In the genomic region with DNA sequence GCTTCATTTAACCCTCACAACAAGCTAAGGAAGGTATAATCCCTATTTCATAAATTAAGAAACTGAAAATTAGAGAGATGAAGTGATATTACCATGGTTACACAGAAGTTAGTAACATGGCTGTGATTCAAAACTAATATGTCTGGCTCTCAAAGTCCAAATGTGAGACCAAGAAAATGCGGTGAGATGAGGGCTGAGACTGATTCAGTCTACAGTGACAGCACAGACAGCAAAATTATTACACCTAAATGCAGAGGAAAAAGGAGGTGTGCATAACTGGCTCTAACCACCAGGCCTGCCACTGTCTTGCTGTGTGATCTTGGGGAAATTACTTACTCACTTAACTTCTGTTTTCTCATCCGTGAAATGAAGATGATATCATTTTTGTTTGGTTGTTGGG, we compare ENCODE assay signal across 20 cellular contexts.
DNase-seq lines count a peak whose midpoint lies in the region; ATAC-seq lines count a peak whose summit lies in the region.
"Had no signal": no experiment of that assay in that cellular context is flagged by ENCODE, and none has a peak within 500 bp of the region (broad histone marks: within the 10 kb centered on the region; RNA-seq: fewer than 3 reads in every experiment).

No MANE protein-coding gene starts in this region.

- H3K4me3 Mint-ChIP-seq in activated T-cell treated with anti-CD3 and anti-CD28 coated beads, Interleukin-2, amount 50 U/mL, for 72 hours, result no peak overlapping the region
- H3K4me3 Mint-ChIP-seq: activated naive CD8-positive, alpha-beta T cell treated with anti-CD3 and anti-CD28 coated beads for 36 hours; natural killer cell; stimulated activated naive CD8-positive, alpha-beta T cell treated with anti-CD3 and anti-CD28 coated beads, Interleukin-15, amount 100 ng/mL, for 72 hours; T-helper 1 cell treated with Interleukin-12 subunit alpha and Interleukin-12 subunit beta and Interleukin-4 antibody, amounts not matched to agents 30 μg/mL and 1 μg/mL, for 36 hours had no signal

- peak overlapping the region; percentile 73 for H3K27ac Mint-ChIP-seq in activated T-cell treated with anti-CD3 and anti-CD28 coated beads, Interleukin-2, amount 50 U/mL, for 72 hours
- H3K27ac Mint-ChIP-seq in activated naive CD4-positive, alpha-beta T cell treated with anti-CD3 and anti-CD28 coated beads, Interleukin-2, amount 50 U/mL, for 72 hours, result no peak overlapping the region
- H3K27ac Mint-ChIP-seq: activated naive CD8-positive, alpha-beta T cell treated with anti-CD3 and anti-CD28 coated beads for 36 hours; natural killer cell; stimulated activated naive CD8-positive, alpha-beta T cell treated with anti-CD3 and anti-CD28 coated beads, Interleukin-15, amount 100 ng/mL, for 72 hours; T-helper 1 cell treated with Interleukin-12 subunit alpha and Interleukin-12 subunit beta and Interleukin-4 antibody, amounts not matched to agents 30 μg/mL and 1 μg/mL, for 36 hours had no signal

- DNase-seq in activated T-cell treated with anti-CD3 and anti-CD28 coated beads, Interleukin-2, amount 50 U/mL, for 72 hours, result no peak
- DNase-seq in activated T-cell treated with anti-CD3 and anti-CD28 coated beads, Interleukin-2, amount 50 U/mL, for 48 hours, result no peak
- DNase-seq in NCI-H187 treated with DMSO at 0.1 percent for 48 hours (lab: John Stamatoyannopoulos, UW) (no peak), T1000 (lab: John Stamatoyannopoulos, UW) (no peak), D341Med (ENCODE audit: low spot score) (no peak)
- no peak for DNase-seq in activated naive CD4-positive, alpha-beta T cell treated with anti-CD3 and anti-CD28 coated beads, Interleukin-2, amount 50 U/mL, for 72 hours (ENCODE audit: low spot score in 2 of 2)
- DNase-seq: activated CD4-positive, alpha-beta T cell treated with anti-CD3 and anti-CD28 coated beads for 48 hours; activated naive CD8-positive, alpha-beta T cell treated with anti-CD3 and anti-CD28 coated beads for 36 hours; DMS79; heart right ventricle; natural killer cell; NCI-H2171; NCI-H526; RPMI8226; stimulated activated naive CD8-positive, alpha-beta T cell treated with anti-CD3 and anti-CD28 coated beads, Interleukin-15, amount 100 ng/mL, for 72 hours; transverse colon had no signal

- H3K9me3 Mint-ChIP-seq in activated T-cell treated with anti-CD3 and anti-CD28 coated beads, Interleukin-2, amount 50 U/mL, for 72 hours, result peaks cover 6 to 8% of the 10 kb centered on the region in 2 donors
- H3K9me3 Mint-ChIP-seq in activated naive CD4-positive, alpha-beta T cell treated with anti-CD3 and anti-CD28 coated beads, Interleukin-2, amount 50 U/mL, for 72 hours, result peaks cover 8 to 14% of the 10 kb centered on the region in 2 donors
- H3K9me3 Mint-ChIP-seq: activated naive CD8-positive, alpha-beta T cell treated with anti-CD3 and anti-CD28 coated beads for 36 hours; stimulated activated naive CD8-positive, alpha-beta T cell treated with anti-CD3 and anti-CD28 coated beads, Interleukin-15, amount 100 ng/mL, for 72 hours had no signal

- H3K4me1 Mint-ChIP-seq in activated T-cell treated with anti-CD3 and anti-CD28 coated beads, Interleukin-2, amount 50 U/mL, for 72 hours (ENCODE audit: low read depth), result no peaks in the 10 kb centered on the region
- H3K4me1 Mint-ChIP-seq: activated naive CD8-positive, alpha-beta T cell treated with anti-CD3 and anti-CD28 coated beads for 36 hours; natural killer cell; stimulated activated naive CD8-positive, alpha-beta T cell treated with anti-CD3 and anti-CD28 coated beads, Interleukin-15, amount 100 ng/mL, for 72 hours had no signal

- H3K36me3 Mint-ChIP-seq in activated T-cell treated with anti-CD3 and anti-CD28 coated beads, Interleukin-2, amount 50 U/mL, for 72 hours (ENCODE audit: insufficient read depth in 2 of 2), result no peaks in the 10 kb centered on the region
- H3K36me3 Mint-ChIP-seq in activated naive CD4-positive, alpha-beta T cell treated with anti-CD3 and anti-CD28 coated beads, Interleukin-2, amount 50 U/mL, for 72 hours, result no peaks in the 10 kb centered on the region
- H3K36me3 Mint-ChIP-seq: activated naive CD8-positive, alpha-beta T cell treated with anti-CD3 and anti-CD28 coated beads for 36 hours; natural killer cell had no signal

- no peak for ATAC-seq in activated T-cell treated with anti-CD3 and anti-CD28 coated beads, Interleukin-2, amount 50 U/mL, for 72 hours (replicated peaks in 1 of 2)
- ATAC-seq in HG02610 (IDR thresholded peaks at IDR 0.05; ENCODE audit: unreplicated experiment) (peak; percentile 44), HG03196 (IDR thresholded peaks at IDR 0.05; ENCODE audit: unreplicated experiment) (peak; percentile 37)
- no peak for ATAC-seq in activated naive CD4-positive, alpha-beta T cell treated with anti-CD3 and anti-CD28 coated beads, Interleukin-2, amount 50 U/mL, for 72 hours
- ATAC-seq: heart right ventricle; left lobe of liver; natural killer cell; stimulated activated naive CD8-positive, alpha-beta T cell treated with anti-CD3 and anti-CD28 coated beads, Interleukin-15, amount 100 ng/mL, for 72 hours had no signal

- no peaks in the 10 kb centered on the region for H3K27me3 Mint-ChIP-seq in activated T-cell treated with anti-CD3 and anti-CD28 coated beads, Interleukin-2, amount 50 U/mL, for 72 hours (ENCODE audit: low read depth)
- H3K27me3 Mint-ChIP-seq: activated naive CD8-positive, alpha-beta T cell treated with anti-CD3 and anti-CD28 coated beads for 36 hours; stimulated activated naive CD8-positive, alpha-beta T cell treated with anti-CD3 and anti-CD28 coated beads, Interleukin-15, amount 100 ng/mL, for 72 hours had no signal

Comparison
In these comparisons a context has a peak if more than half of its experiments do, and no peak if none do; other contexts are left out.
1. ATAC-seq: peak in HG02610 (single experiment) and HG03196 (single experiment); none in activated T-cell treated with anti-CD3 and anti-CD28 coated beads, Interleukin-2, amount 50 U/mL, for 72 hours (0 of 2) and activated naive CD4-positive, alpha-beta T cell treated with anti-CD3 and anti-CD28 coated beads, Interleukin-2, amount 50 U/mL, for 72 hours (0 of 2).